Comparison of ENCODE assay signal across 22 cellular contexts in the genomic region with DNA sequence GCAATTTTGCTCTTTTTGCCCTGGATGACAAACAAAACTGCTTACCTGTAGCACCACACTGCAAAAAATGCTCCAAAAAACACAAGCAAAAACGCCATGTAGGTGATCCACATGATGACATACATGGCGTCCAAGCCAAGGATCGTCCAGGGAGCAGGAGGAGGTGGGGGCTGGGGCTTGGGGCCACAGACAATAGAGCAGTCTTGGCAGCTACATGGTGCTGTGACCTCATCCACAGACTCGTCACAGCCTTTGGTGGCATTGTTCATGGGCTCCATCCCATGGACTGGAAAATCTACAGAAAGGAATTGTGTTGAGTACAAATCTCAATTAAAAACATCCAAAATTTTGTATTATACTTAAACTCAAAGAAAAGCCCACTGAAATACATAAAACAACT.
"Had no signal": no experiment of that assay in that cellular context is flagged by ENCODE, and none has a peak within 500 bp of the region (broad histone marks: within the 10 kb centered on the region; RNA-seq: fewer than 3 reads in every experiment).

No MANE protein-coding gene starts in this region.

- H3K4me1 ChIP-seq: tibial artery had no signal

- H3K4me3 ChIP-seq: tibial artery had no signal

- ATAC-seq: activated CD4-positive, CD25-positive, alpha-beta regulatory T cell treated with anti-CD3 and anti-CD28 coated beads, Interleukin-2, amount 50 U/mL, for 24 hours; activated CD8-positive, alpha-beta memory T cell treated with anti-CD3 and anti-CD28 coated beads, Interleukin-2, amount 10 ng/mL, durations not matched to agents 7 days and 5 days; activated CD8-positive, alpha-beta T cell treated with anti-CD3 and anti-CD28 coated beads for 36 hours; activated naive CD4-positive, alpha-beta T cell treated with anti-CD3 and anti-CD28 coated beads, Interleukin-2, amount 50 U/mL, for 72 hours; esophagus mucosa; left colon; SK-N-SH treated with all-trans-retinoic acid at 6 μM for 48 hours; T-cell had no signal

- H3K9me3 ChIP-seq: tibial artery had no signal

- DNase-seq: activated CD4-positive, alpha-beta T cell treated with anti-CD3 and anti-CD28 coated beads, Interleukin-2, amount 10 ng/mL, durations not matched to agents 7 days and 5 days; activated CD8-positive, alpha-beta memory T cell treated with anti-CD3 and anti-CD28 coated beads, Interleukin-2, amount 10 ng/mL, durations not matched to agents 7 days and 5 days; activated CD8-positive, alpha-beta T cell treated with anti-CD3 and anti-CD28 coated beads for 36 hours; activated T-cell treated with anti-CD3 and anti-CD28 coated beads for 4 hours; effector memory CD4-positive, alpha-beta T cell; foreskin melanocyte; glutamatergic neuron; islet precursor cell; left colon; mesenchymal stem cell; naive B cell; occipital lobe; retina; stimulated activated CD4-positive, alpha-beta T cell treated with anti-CD3 and anti-CD28 coated beads, Interleukin-4, amount 100 ng/mL, for 1 hour; stimulated activated naive CD4-positive, alpha-beta T cell treated with Interleukin-2 at 50 U/mL for 16 hours; T-cell; tibial artery had no signal

- H3K27me3 ChIP-seq: tibial artery had no signal

- H3K27ac ChIP-seq: tibial artery, VCaP had no signal
